Comparison of ENCODE assay signal across 1 cellular context in genomic region chr5:36384845-36385244, GRCh38.
TF ChIP-seq lines count a peak whose summit lies in the region.

No MANE protein-coding gene starts in this region.

TF ChIP-seq in HepG2, 621 proteins besides CTCF, POLR2A, EP300 and RAD21 (continued from another document):
- TF ChIP-seq FOXP4 (CRISPR knock-in tag; IDR thresholded peaks at IDR 0.05) = peak; percentile 61; the same call in 1 of the 2 replicates
- TF ChIP-seq ZNF570 (CRISPR knock-in tag; IDR thresholded peaks at IDR 0.05; ENCODE audit: borderline replicate concordance) = no peak
- no peak for TF ChIP-seq ZNF670 (CRISPR knock-in tag; IDR thresholded peaks at IDR 0.05; ENCODE audit: borderline replicate concordance)
- TF ChIP-seq USF2 (IDR thresholded peaks at IDR 0.05; ENCODE audit: low read depth, low read length) = no peak
- no peak for TF ChIP-seq USF2 (CRISPR knock-in tag; IDR thresholded peaks at IDR 0.05; ENCODE audit: borderline replicate concordance)
- no peak for TF ChIP-seq GABPA (IDR thresholded peaks at IDR 0.05; ENCODE audit: low read depth, low read length)
- peak; percentile 12; the same call in 1 of the 2 replicates for TF ChIP-seq GABPA (CRISPR knock-in tag; IDR thresholded peaks at IDR 0.05; ENCODE audit: low read depth)
- TF ChIP-seq PHF8 (CRISPR knock-in tag; IDR thresholded peaks at IDR 0.05) = no peak
- no peak for TF ChIP-seq ZNF574 (CRISPR knock-in tag; IDR thresholded peaks at IDR 0.05)
- no peak for TF ChIP-seq MBNL3 (CRISPR knock-in tag; conservative IDR thresholded peaks at IDR 0.05)
- TF ChIP-seq ZNF652 (CRISPR knock-in tag; IDR thresholded peaks at IDR 0.05; ENCODE audit: borderline replicate concordance, low read depth) = peak; percentile 78; the same call in 1 of the 2 replicates
- TF ChIP-seq SAFB2 (CRISPR knock-in tag; IDR thresholded peaks at IDR 0.05; ENCODE audit: borderline replicate concordance, low read depth) = no peak
- no peak for TF ChIP-seq ZNF639 (CRISPR knock-in tag; conservative IDR thresholded peaks at IDR 0.05)
- no peak for TF ChIP-seq PAX8 (CRISPR knock-in tag; IDR thresholded peaks at IDR 0.05; ENCODE audit: borderline replicate concordance)
- no peak for TF ChIP-seq KLF11 (CRISPR knock-in tag; IDR thresholded peaks at IDR 0.05)
- no peak for TF ChIP-seq ZNF558 (CRISPR knock-in tag; IDR thresholded peaks at IDR 0.05; ENCODE audit: borderline replicate concordance)
- TF ChIP-seq ZNF430 (CRISPR knock-in tag; IDR thresholded peaks at IDR 0.05) = no peak
- TF ChIP-seq CSRNP1 (CRISPR knock-in tag; IDR thresholded peaks at IDR 0.05) = no peak
- TF ChIP-seq ARNT (IDR thresholded peaks at IDR 0.05) = no peak
- no peak for TF ChIP-seq ZNF749 (CRISPR knock-in tag; IDR thresholded peaks at IDR 0.05; ENCODE audit: borderline replicate concordance)
- no peak for TF ChIP-seq STAT5B (CRISPR knock-in tag; IDR thresholded peaks at IDR 0.05)
- no peak for TF ChIP-seq ZNF816 (CRISPR knock-in tag; IDR thresholded peaks at IDR 0.05; ENCODE audit: borderline replicate concordance)
- TF ChIP-seq ZNF333 (CRISPR knock-in tag; IDR thresholded peaks at IDR 0.05; ENCODE audit: borderline replicate concordance) = no peak
- TF ChIP-seq KAT2B (IDR thresholded peaks at IDR 0.05; ENCODE audit: borderline replicate concordance, low read depth, low read length) = no peak
- TF ChIP-seq RFX3 (CRISPR knock-in tag; IDR thresholded peaks at IDR 0.05) = no peak
- TF ChIP-seq ZNF414 (CRISPR knock-in tag; IDR thresholded peaks at IDR 0.05) = no peak
